ENCODE assay signal across 8 cellular contexts in the genomic region with DNA sequence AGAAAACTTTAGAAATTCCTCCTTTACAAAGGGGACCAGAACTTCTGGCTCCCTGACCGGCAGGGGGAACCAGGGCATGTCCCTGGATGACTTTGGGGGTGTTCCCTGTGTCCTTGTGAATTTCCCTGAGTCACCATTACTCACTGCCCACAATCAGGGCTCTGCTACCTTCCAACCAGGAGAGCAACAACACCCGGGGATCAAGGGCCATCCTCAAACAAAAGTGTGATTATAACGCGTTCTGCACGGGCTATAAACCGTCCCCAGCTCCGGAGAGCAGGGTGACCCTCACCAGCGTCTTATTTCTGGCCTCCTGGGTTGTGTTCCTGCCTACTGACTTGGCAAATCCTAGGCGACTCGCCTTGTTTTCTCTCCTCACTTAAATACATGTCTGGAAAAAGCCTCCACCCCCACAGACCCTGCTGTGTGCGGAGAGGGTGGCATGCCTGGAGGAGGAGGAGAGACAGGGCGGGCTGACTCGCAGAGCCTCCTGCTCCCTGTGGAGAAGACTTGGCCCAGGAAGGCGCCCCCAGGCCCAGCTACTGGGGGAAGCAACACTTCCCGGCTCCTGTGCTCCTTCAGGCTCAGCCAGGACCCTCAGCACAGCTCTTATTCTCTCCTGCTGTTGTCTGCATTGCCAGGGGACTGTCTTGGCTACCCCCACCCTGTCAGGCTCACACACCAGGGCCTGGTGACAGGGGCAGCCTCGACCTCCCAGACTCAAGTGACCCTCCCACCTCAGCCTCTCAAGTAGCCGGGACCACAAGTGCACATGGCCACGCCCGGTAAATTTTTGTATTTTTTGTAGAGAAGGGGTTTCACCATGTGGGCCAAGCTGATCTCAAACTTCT.
DNase-seq lines count a peak whose midpoint lies in the region; ATAC-seq lines count a peak whose summit lies in the region.

No MANE protein-coding gene starts in this region.

- H3K4me3 ChIP-seq in iPS-15b (ENCODE audit: low read depth, low read length) (no peak overlapping the region), skeletal muscle cell (ENCODE audit: low read depth, low read length) (peak overlapping the region; percentile 23)

- no peaks in the 10 kb centered on the region for H3K27me3 ChIP-seq in iPS-15b (ENCODE audit: control insufficient read depth, insufficient read depth, low read length)

- H3K36me3 ChIP-seq in iPS-15b (ENCODE audit: control insufficient read depth, insufficient read depth, low read length): peaks cover 3% of the 10 kb centered on the region

- no peaks in the 10 kb centered on the region for H3K9me3 ChIP-seq in iPS-15b (ENCODE audit: control insufficient read depth, insufficient read depth, low read length)

- peak; percentile 71 for DNase-seq in DMS53 (lab: John Stamatoyannopoulos, UW)
- peak; percentile 50 for DNase-seq in KBM-7
- peak; percentile 97 for DNase-seq in astrocyte of the hippocampus (ENCODE audit: low read depth, low spot score)
- peak; percentile 90 for DNase-seq in skeletal muscle cell (ENCODE audit: low read depth)
- DNase-seq in activated effector memory CD4-positive, alpha-beta T cell treated with Interleukin-2 at 50 U/mL for 16 hours: no peak

- ATAC-seq in GM21529 (IDR thresholded peaks at IDR 0.05; ENCODE audit: unreplicated experiment) (no peak), HG02571 (IDR thresholded peaks at IDR 0.05; ENCODE audit: unreplicated experiment) (no peak)

- H3K4me1 ChIP-seq in iPS-15b (ENCODE audit: control insufficient read depth, insufficient read depth, low read length): peaks cover 9% of the 10 kb centered on the region

- H3K9ac ChIP-seq in iPS-15b (ENCODE audit: low read depth, low read length): peak overlapping the region; percentile 29

- in situ Hi-C loops in KBM-7 (cut with MboI; ENCODE audit: low pct_unique_long_range_greater_than_20kb, low sequenced_read_pairs): loop anchor here (10.0 kb wide), 1 partner anchor 115 kb away; a partner anchor contains a TSS
